In genomic region chr3:141979050-141979671, GRCh38 we compare ENCODE assay signal across 11 cellular contexts.
DNase-seq lines count a peak whose midpoint lies in the region; ATAC-seq and TF ChIP-seq lines count a peak whose summit lies in the region.
"Had no signal": no experiment of that assay in that cellular context is flagged by ENCODE, and none has a peak within 500 bp of the region (broad histone marks: within the 10 kb centered on the region; RNA-seq: fewer than 3 reads in every experiment).

No MANE protein-coding gene starts in this region.

- in situ Hi-C loops in GM23248 (cut with MboI), result no loop called here

- H3K27me3 ChIP-seq in GM23248 (replicated peaks; ENCODE audit: insufficient read depth) (no peaks in the 10 kb centered on the region), tibial artery (no peaks in the 10 kb centered on the region)

- no peak for ATAC-seq in activated CD4-positive, alpha-beta T cell treated with anti-CD3 and anti-CD28 coated beads for 36 hours
- ATAC-seq in GM21390 (IDR thresholded peaks at IDR 0.05; ENCODE audit: unreplicated experiment), result no peak
- ATAC-seq: GM12878, sciatic nerve had no signal

- no peak overlapping the region for H3K4me3 ChIP-seq in GM23248
- no peak overlapping the region for H3K4me3 ChIP-seq in epithelial cell of esophagus (ENCODE audit: low read length)
- no peak overlapping the region for H3K4me3 ChIP-seq in tibial artery
- H3K4me3 ChIP-seq: GM12878, thoracic aorta had no signal

- H4K20me1 ChIP-seq in GM23248 (ENCODE audit: insufficient read depth), result no peaks in the 10 kb centered on the region

- H3K27ac ChIP-seq in GM23248 (peak overlapping the region; percentile 49), tibial artery (no peak overlapping the region)
- H3K27ac ChIP-seq: thoracic aorta had no signal

- CTCF ChIA-PET in activated CD4-positive, alpha-beta T cell treated with anti-CD3 and anti-CD28 coated beads for 36 hours (lab: Charles Lee), result no interaction called here

- H3K9ac ChIP-seq in GM23248, result no peak overlapping the region

- no peak overlapping the region for H3K4me2 ChIP-seq in GM23248 (ENCODE audit: unreplicated experiment)

- H3K9me3 Mint-ChIP-seq in activated CD4-positive, alpha-beta T cell treated with anti-CD3 and anti-CD28 coated beads for 36 hours (ENCODE audit: low read depth), result no peaks in the 10 kb centered on the region
- H3K9me3 Mint-ChIP-seq in activated T-cell treated with anti-CD3 and anti-CD28 coated beads, Interleukin-2, amount 50 U/mL, for 24 hours, result no peaks in the 10 kb centered on the region

- no peak overlapping the region for H3K4me3 Mint-ChIP-seq in activated CD4-positive, alpha-beta T cell treated with anti-CD3 and anti-CD28 coated beads for 36 hours
- no peak overlapping the region for H3K4me3 Mint-ChIP-seq in activated T-cell treated with anti-CD3 and anti-CD28 coated beads, Interleukin-2, amount 50 U/mL, for 24 hours

- H3K4me1 Mint-ChIP-seq in activated CD4-positive, alpha-beta T cell treated with anti-CD3 and anti-CD28 coated beads for 36 hours, result no peaks in the 10 kb centered on the region
- no peaks in the 10 kb centered on the region for H3K4me1 Mint-ChIP-seq in activated T-cell treated with anti-CD3 and anti-CD28 coated beads, Interleukin-2, amount 50 U/mL, for 24 hours (ENCODE audit: low read depth)

- no peak for TF ChIP-seq CTCF in epithelial cell of esophagus (IDR thresholded peaks at IDR 0.05; ENCODE audit: insufficient read depth, low read depth, low read length, missing control alignments)
- no peak for TF ChIP-seq CTCF in tibial artery (IDR thresholded peaks at IDR 0.05)

- DNase-seq in GM23248 (peak; percentile 89), RKO (ENCODE audit: low spot score) (peak; percentile 87), epithelial cell of esophagus (ENCODE audit: low read depth) (peak; percentile 84), renal cortical epithelial cell (ENCODE audit: low read depth) (peak; percentile 87), tibial artery (no peak)
- no peak for DNase-seq in activated CD4-positive, alpha-beta T cell treated with anti-CD3 and anti-CD28 coated beads for 36 hours
- DNase-seq in activated T-cell treated with anti-CD3 and anti-CD28 coated beads, Interleukin-2, amount 50 U/mL, for 24 hours, result no peak

- H3F3A ChIP-seq in GM23248 (ENCODE audit: insufficient read depth), result peaks cover 16% of the 10 kb centered on the region

- H3K4me1 ChIP-seq in GM23248 (ENCODE audit: insufficient read depth), result peaks cover 15% of the 10 kb centered on the region
- no peaks in the 10 kb centered on the region for H3K4me1 ChIP-seq in tibial artery

- WGBS in GM23248 (ENCODE audit: low coverage in 1 of 2, low lambda C conversion rate in 2 of 2, missing lambda C conversion rate in 2 of 2), 2 experiments, result 52 to 59% methylated on average over 5 of the region's 5 CpGs

- H3K9me3 ChIP-seq in GM23248 (ENCODE audit: low read depth) (no peaks in the 10 kb centered on the region), tibial artery (no peaks in the 10 kb centered on the region)
- H3K9me3 ChIP-seq: thoracic aorta had no signal

- peaks cover 4% of the 10 kb centered on the region for H3K36me3 Mint-ChIP-seq in activated CD4-positive, alpha-beta T cell treated with anti-CD3 and anti-CD28 coated beads for 36 hours (ENCODE audit: low read depth)
- peaks cover 13% of the 10 kb centered on the region for H3K36me3 Mint-ChIP-seq in activated T-cell treated with anti-CD3 and anti-CD28 coated beads, Interleukin-2, amount 50 U/mL, for 24 hours (ENCODE audit: low read depth)

- no peaks in the 10 kb centered on the region for H3K27me3 Mint-ChIP-seq in activated CD4-positive, alpha-beta T cell treated with anti-CD3 and anti-CD28 coated beads for 36 hours
- no peaks in the 10 kb centered on the region for H3K27me3 Mint-ChIP-seq in activated T-cell treated with anti-CD3 and anti-CD28 coated beads, Interleukin-2, amount 50 U/mL, for 24 hours

- H3K9me2 ChIP-seq in GM23248 (ENCODE audit: insufficient read depth), result no peaks in the 10 kb centered on the region

- intact Hi-C loops in activated CD4-positive, alpha-beta T cell treated with anti-CD3 and anti-CD28 coated beads for 36 hours (cut with DNase I, micrococcal nuclease), result no loop called here
- intact Hi-C loops in tibial artery (cut with DNase I; ENCODE audit: low total_unique reads), result no loop called here

- H3K27ac Mint-ChIP-seq in activated CD4-positive, alpha-beta T cell treated with anti-CD3 and anti-CD28 coated beads for 36 hours, result no peak overlapping the region
- H3K27ac Mint-ChIP-seq in activated T-cell treated with anti-CD3 and anti-CD28 coated beads, Interleukin-2, amount 50 U/mL, for 24 hours, result no peak overlapping the region

- H3K36me3 ChIP-seq in GM23248 (ENCODE audit: low read depth) (no peaks in the 10 kb centered on the region), tibial artery (peaks cover 0 to 28% (median 5%) of the 10 kb centered on the region in 3 donors)
- H3K36me3 ChIP-seq: thoracic aorta had no signal

- H3K79me2 ChIP-seq in GM23248 (ENCODE audit: insufficient read depth), result no peaks in the 10 kb centered on the region

- POLR2A ChIA-PET in activated CD4-positive, alpha-beta T cell treated with anti-CD3 and anti-CD28 coated beads for 36 hours (lab: Charles Lee), result no interaction called here

- no peak overlapping the region for H2AFZ ChIP-seq in GM23248

Comparison
In these comparisons a context has a peak if more than half of its experiments do, and no peak if none do; other contexts are left out.
1. DNase-seq: peak in GM23248 (single experiment), RKO (single experiment), epithelial cell of esophagus (single experiment) and renal cortical epithelial cell (single experiment); none in activated CD4-positive, alpha-beta T cell treated with anti-CD3 and anti-CD28 coated beads for 36 hours (single experiment), tibial artery (0 of 2) and activated T-cell treated with anti-CD3 and anti-CD28 coated beads, Interleukin-2, amount 50 U/mL, for 24 hours (single experiment).